18 cellular contexts compared by ENCODE assay signal in genomic region chr19:12261554-12261953, GRCh38. TPM values are rescaled to one million over a fixed set of nuclear protein-coding genes. Genes with fewer than 3 reads are reported as not detected.
DNase-seq lines count a peak whose midpoint lies in the region; ATAC-seq, FAIRE-seq and TF ChIP-seq lines count a peak whose summit lies in the region.
"Had no signal": no experiment of that assay in that cellular context is flagged by ENCODE, and none has a peak within 500 bp of the region (broad histone marks: within the 10 kb centered on the region; RNA-seq: fewer than 3 reads in every experiment).

No MANE protein-coding gene starts in this region.

- no peak for ATAC-seq in GM21526 (IDR thresholded peaks at IDR 0.05; ENCODE audit: low FRiP score, unreplicated experiment)
- ATAC-seq: CD8-positive, alpha-beta T cell had no signal

- no peak overlapping the region for H3K9ac ChIP-seq in kidney (ENCODE audit: low read length in 2 of 2)
- H3K9ac ChIP-seq: BLaER1 had no signal

- H3K4me1 ChIP-seq in HEK293 (ENCODE audit: control insufficient read depth, insufficient read depth, low read length) (no peaks in the 10 kb centered on the region), kidney (ENCODE audit: control insufficient read depth in 1 of 2, insufficient read depth in 1 of 2, low read depth in 1 of 2, low read length in 2 of 2) (no peaks in the 10 kb centered on the region)
- H3K4me1 ChIP-seq: BE2C, Caco-2 had no signal

- H3K9me3 ChIP-seq in HEK293 (ENCODE audit: control insufficient read depth, insufficient read depth, low read depth, low read length) (no peaks in the 10 kb centered on the region), kidney (ENCODE audit: control insufficient read depth in 1 of 2, low read length in 2 of 2) (peaks cover 0 to 8% of the 10 kb centered on the region in 2 donors)
- H3K9me3 ChIP-seq: BE2C, Caco-2 had no signal

- CTCF ChIA-PET in HEK293 (lab: Yijun Ruan, JAX): no interaction called here

- no peak for DNase-seq in kidney
- DNase-seq in putamen (ENCODE audit: low spot score): no peak
- DNase-seq in NCI-H82 (lab: John Stamatoyannopoulos, UW): no peak
- DNase-seq: 8988T; ACHN; BE2C; Caco-2; Calu3; CD4-positive, alpha-beta T cell; CD8-positive, alpha-beta T cell; DMS79 treated with DMSO at 0.1 percent for 48 hours had no signal

- no peak for TF ChIP-seq CTCF in HEK293 (tag by site-specific recombination; IDR thresholded peaks at IDR 0.05)
- TF ChIP-seq CTCF in kidney (IDR thresholded peaks at IDR 0.05; ENCODE audit: borderline replicate concordance, extremely low read depth, insufficient read depth): no peak

- peak; percentile 50 for FAIRE-seq in kidney (lab: Jason Lieb, UNC)
- FAIRE-seq: D721Med, GM12891, GM19239 had no signal

- intact Hi-C loops in kidney (cut with DNase I): no loop called here

- POLR2A ChIA-PET in HEK293 (lab: Yijun Ruan, JAX): no interaction called here

- H3K36me3 ChIP-seq in HEK293 (ENCODE audit: control insufficient read depth in 2 of 2, insufficient read depth in 1 of 2, low read length in 2 of 2) (no peaks in the 10 kb centered on the region), kidney (ENCODE audit: control insufficient read depth in 1 of 2, insufficient read depth in 2 of 2, low read length in 2 of 2) (no peaks in the 10 kb centered on the region)
- H3K36me3 ChIP-seq: BE2C had no signal

- H3K27ac ChIP-seq in HEK293 (ENCODE audit: extremely low read depth, low read depth, low read length) (no peak overlapping the region), kidney (ENCODE audit: low read depth in 2 of 2, low read length in 2 of 2) (no peak overlapping the region)
- H3K27ac ChIP-seq: BLaER1, C4-2B had no signal

- no peak overlapping the region for H3K4me3 ChIP-seq in HEK293 (ENCODE audit: low read depth, low read length)
- no peak overlapping the region for H3K4me3 ChIP-seq in kidney (ENCODE audit: low read length in 2 of 2)
- H3K4me3 ChIP-seq: BLaER1 had no signal

TF ChIP-seq in HEK293, 187 proteins besides CTCF, POLR2A, EP300 and RAD21:
- no peak for TF ChIP-seq ZNF585B (tag by site-specific recombination; IDR thresholded peaks at IDR 0.05)
- TF ChIP-seq ZNF354C (tag by site-specific recombination; IDR thresholded peaks at IDR 0.05; ENCODE audit: borderline replicate concordance, low read depth): no peak
- no peak for TF ChIP-seq ZNF449 (tag by site-specific recombination; IDR thresholded peaks at IDR 0.05)
- TF ChIP-seq ZNF529 (tag by site-specific recombination; IDR thresholded peaks at IDR 0.05; ENCODE audit: insufficient replicate concordance): peak; percentile 93
- no peak for TF ChIP-seq ZNF473 (tag by site-specific recombination; IDR thresholded peaks at IDR 0.05)
TF ChIP-seq in HEK293: peak in this region for 1.

RNA-seq across cellular contexts. Expression of gene ZNF44, which starts 33.1 kb away (rescaled TPM):
- total RNA-seq in kidney: 35.5 TPM
- polyA plus RNA-seq in kidney (ENCODE audit: insufficient read depth, low read depth, low replicate concordance): 27.1 TPM
